In genomic region chrX:44432641-44433040, GRCh38 we compare ENCODE assay signal across 13 cellular contexts.
DNase-seq lines count a peak whose midpoint lies in the region; ATAC-seq, FAIRE-seq and TF ChIP-seq lines count a peak whose summit lies in the region.
"Had no signal": no experiment of that assay in that cellular context is flagged by ENCODE, and none has a peak within 500 bp of the region (broad histone marks: within the 10 kb centered on the region; RNA-seq: fewer than 3 reads in every experiment).

No MANE protein-coding gene starts in this region.

- ATAC-seq in HG03469 (IDR thresholded peaks at IDR 0.05; ENCODE audit: unreplicated experiment) (no peak), left lobe of liver (no peak)
- ATAC-seq: left colon had no signal

- FAIRE-seq in islet of Langerhans (lab: Jason Lieb, UNC), result peak; percentile 100
- FAIRE-seq: colon, frontal cortex had no signal

- no peak for TF ChIP-seq CTCF in GM12864 (IDR thresholded peaks at IDR 0.05; ENCODE audit: low read depth, low read length, missing control alignments)

- H3K4me3 ChIP-seq in GM12864 (ENCODE audit: low read depth, low read length), result no peak overlapping the region
- no peak overlapping the region for H3K4me3 ChIP-seq in Jurkat, Clone E6-1 (ENCODE audit: low read length)

- peak; percentile 18 for DNase-seq in GM12864 (ENCODE audit: low read depth)
- peak; percentile 15 for DNase-seq in Jurkat, Clone E6-1 (ENCODE audit: low read depth, low spot score)
- DNase-seq in brain pericyte (ENCODE audit: low read depth, low spot score), result peak; percentile 36
- no peak for DNase-seq in OCI-M1 (lab: John Stamatoyannopoulos, UW)
- no peak for DNase-seq in left lobe of liver (ENCODE audit: low spot score)
- DNase-seq in SW 1271 (lab: John Stamatoyannopoulos, UW), result no peak
- DNase-seq: activated naive CD4-positive, alpha-beta T cell treated with anti-CD3 and anti-CD28 coated beads, Interleukin-2, amount 10 ng/mL, durations not matched to agents 7 days and 5 days; left colon; NCI-H1417 treated with DMSO at 0.1 percent for 48 hours had no signal

Comparison
In these comparisons a context has a peak if more than half of its experiments do, and no peak if none do; other contexts are left out.
1. DNase-seq: peak in GM12864 (single experiment), Jurkat, Clone E6-1 (single experiment) and brain pericyte (single experiment); none in OCI-M1 (single experiment), left lobe of liver (single experiment) and SW 1271 (0 of 2).